ENCODE assay signal across 19 cellular contexts in the genomic region with DNA sequence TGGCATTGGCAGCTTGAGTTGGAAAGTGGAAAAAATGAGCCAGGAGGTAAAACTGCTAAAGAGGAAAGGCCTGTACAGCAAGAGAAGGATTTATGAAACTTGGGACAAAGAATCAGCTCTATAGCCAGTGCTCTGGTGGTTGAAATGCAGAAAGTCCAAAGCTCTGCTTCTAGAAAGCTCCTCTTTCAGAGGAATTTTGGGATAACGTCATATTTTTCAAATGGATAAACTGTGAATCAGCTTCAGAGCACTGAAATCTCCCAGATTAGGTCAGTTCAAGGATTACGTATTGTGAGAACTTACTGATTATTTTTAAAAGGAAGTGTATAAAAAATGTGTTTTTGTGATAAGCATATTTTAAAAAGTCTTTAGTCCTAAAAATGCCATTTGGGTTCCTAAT.
DNase-seq lines count a peak whose midpoint lies in the region; ATAC-seq and TF ChIP-seq lines count a peak whose summit lies in the region.
"Had no signal": no experiment of that assay in that cellular context is flagged by ENCODE, and none has a peak within 500 bp of the region (broad histone marks: within the 10 kb centered on the region; RNA-seq: fewer than 3 reads in every experiment).

No MANE protein-coding gene starts in this region.

- 100% methylated on average over 1 of the region's 2 CpGs for WGBS in mesendoderm (ENCODE audit: extremely low coverage, insufficient coverage, low lambda C conversion rate)
- WGBS in tibial nerve, 2 donors, result 29 to 48% methylated on average over 2 of the region's 2 CpGs

- no peak overlapping the region for H3K18ac ChIP-seq in mesendoderm (ENCODE audit: low read length)

- no peaks in the 10 kb centered on the region for H3K79me2 ChIP-seq in mesendoderm (ENCODE audit: control insufficient read depth, insufficient read depth, low read length)

- no peaks in the 10 kb centered on the region for H3K79me1 ChIP-seq in mesendoderm (ENCODE audit: low read length)

- no peak overlapping the region for H4K8ac ChIP-seq in mesendoderm (ENCODE audit: low read depth, low read length)

- peak in 1 of 2 donors; percentile 19 for TF ChIP-seq EP300 in tibial nerve (IDR thresholded peaks at IDR 0.05)

- H2BK120ac ChIP-seq in mesendoderm (ENCODE audit: low read depth, low read length), result no peak overlapping the region

- peak; percentile 80 for ATAC-seq in Right ventricle myocardium inferior
- ATAC-seq: activated naive CD4-positive, alpha-beta T cell treated with anti-CD3 and anti-CD28 coated beads, Interleukin-2, amount 50 U/mL, for 72 hours; gastroesophageal sphincter had no signal

- no peak overlapping the region for H2BK5ac ChIP-seq in mesendoderm (ENCODE audit: low read length)

- no peaks in the 10 kb centered on the region for H3K27me3 ChIP-seq in right atrium auricular region
- no peaks in the 10 kb centered on the region for H3K27me3 ChIP-seq in mesendoderm (ENCODE audit: insufficient read depth, low read length, poor library complexity)
- H3K27me3 ChIP-seq in tibial nerve, result no peaks in the 10 kb centered on the region
- H3K27me3 ChIP-seq: gastroesophageal sphincter, neural progenitor cell, vagina had no signal

- TF ChIP-seq CTCF in right atrium auricular region (IDR thresholded peaks at IDR 0.05) (no peak), fibroblast of the aortic adventitia (IDR thresholded peaks at IDR 0.05; ENCODE audit: insufficient read depth, low read length) (peak; percentile 53), tibial nerve (IDR thresholded peaks at IDR 0.05) (no peak)

- H4K5ac ChIP-seq in mesendoderm (ENCODE audit: low read length), result no peak overlapping the region

- DNase-seq in Right ventricle myocardium inferior (ENCODE audit: missing footprints), result no peak
- DNase-seq in right atrium auricular region (ENCODE audit: low spot score), result no peak
- peak; percentile 86 for DNase-seq in fibroblast of the aortic adventitia (ENCODE audit: low read depth)
- no peak for DNase-seq in mesendoderm
- no peak for DNase-seq in tibial nerve (ENCODE audit: low spot score in 2 of 2)
- DNase-seq in SHP77 treated with DMSO at 0.1 percent for 48 hours (lab: John Stamatoyannopoulos, UW), result no peak
- no peak for DNase-seq in activated CD4-positive, alpha-beta T cell treated with anti-CD3 and anti-CD28 coated beads for 1 hour
- DNase-seq in NCI-H1417 treated with DMSO at 0.1 percent for 48 hours (lab: John Stamatoyannopoulos, UW), result no peak
- DNase-seq: 8988T; activated T-cell treated with anti-CD3 and anti-CD28 coated beads, Interleukin-2, amount 50 U/mL, for 48 hours; NCI-H510A treated with DMSO at 0.1 percent for 48 hours; RPMI8226; stimulated activated CD4-positive, alpha-beta T cell treated with anti-CD3 and anti-CD28 coated beads, Interleukin-15, amount 100 ng/mL, for 24 hours; substantia nigra; T-helper 9 cell had no signal

- H3K4me2 ChIP-seq in mesendoderm (ENCODE audit: low read length), result no peak overlapping the region
- H3K4me2 ChIP-seq: neural progenitor cell had no signal

- H3K4ac ChIP-seq in mesendoderm (ENCODE audit: low read depth, low read length), result no peak overlapping the region

- no peaks in the 10 kb centered on the region for H3K9me3 ChIP-seq in right atrium auricular region
- H3K9me3 ChIP-seq in tibial nerve, result no peaks in the 10 kb centered on the region
- H3K9me3 ChIP-seq: gastroesophageal sphincter, vagina had no signal

- intact Hi-C loops in Right ventricle myocardium inferior (cut with DNase I), result no loop called here

- no peak overlapping the region for H2AK5ac ChIP-seq in mesendoderm (ENCODE audit: low read length)

- H3K4me1 ChIP-seq in right atrium auricular region (peaks cover 0 to 16% of the 10 kb centered on the region in 2 donors), mesendoderm (ENCODE audit: control insufficient read depth, low read depth, low read length) (peaks cover 2% of the 10 kb centered on the region), tibial nerve (peaks cover 0 to 7% (median under 1%) of the 10 kb centered on the region in 4 donors)
- H3K4me1 ChIP-seq: neural progenitor cell, vagina had no signal

- peak overlapping the region in 1 of 2 donors; percentile 7 for H3K27ac ChIP-seq in right atrium auricular region
- no peak overlapping the region for H3K27ac ChIP-seq in mesendoderm (ENCODE audit: low read depth, low read length)
- H3K27ac ChIP-seq in tibial nerve, result peak overlapping the region in 3 of 4 donors; percentile 15 to 29 (median 21)
- H3K27ac ChIP-seq: gastroesophageal sphincter, neural progenitor cell, vagina had no signal

- H2BK15ac ChIP-seq in mesendoderm (replicated peaks; ENCODE audit: low read depth), result peak overlapping the region; percentile 2

- H3K56ac ChIP-seq in mesendoderm (ENCODE audit: low read length), result no peak overlapping the region

- no peak overlapping the region for H3K9ac ChIP-seq in mesendoderm (ENCODE audit: low read length)
- H3K9ac ChIP-seq: neural progenitor cell had no signal

- H3K23ac ChIP-seq in mesendoderm (ENCODE audit: low read length), result no peak overlapping the region

- H3K36me3 ChIP-seq in right atrium auricular region, result no peaks in the 10 kb centered on the region
- no peaks in the 10 kb centered on the region for H3K36me3 ChIP-seq in mesendoderm (ENCODE audit: control insufficient read depth, insufficient read depth, low read length)
- H3K36me3 ChIP-seq in tibial nerve, result no peaks in the 10 kb centered on the region
- H3K36me3 ChIP-seq: gastroesophageal sphincter, neural progenitor cell, vagina had no signal

- TF ChIP-seq POLR2A in tibial nerve (IDR thresholded peaks at IDR 0.05), result no peak

- H3K4me3 ChIP-seq in right atrium auricular region, result no peak overlapping the region
- no peak overlapping the region for H3K4me3 ChIP-seq in fibroblast of the aortic adventitia (ENCODE audit: low read depth, low read length)
- H3K4me3 ChIP-seq in mesendoderm (ENCODE audit: low read length), result no peak overlapping the region
- no peak overlapping the region for H3K4me3 ChIP-seq in tibial nerve
- H3K4me3 ChIP-seq: gastroesophageal sphincter, neural progenitor cell, vagina had no signal
